In genomic region chr11:124302756-124303155, GRCh38 we compare ENCODE assay signal across 30 cellular contexts. TPM values are rescaled to one million over a fixed set of nuclear protein-coding genes. Genes with fewer than 3 reads are reported as not detected.
"Had no signal": no experiment of that assay in that cellular context is flagged by ENCODE, and none has a peak within 500 bp of the region (broad histone marks: within the 10 kb centered on the region; RNA-seq: fewer than 3 reads in every experiment).

No MANE protein-coding gene starts in this region.

- H3K9me3 ChIP-seq: transverse colon had no signal

- H3K4me3 ChIP-seq: cardiac muscle cell, transverse colon had no signal

- ATAC-seq: activated CD8-positive, alpha-beta memory T cell treated with anti-CD3 and anti-CD28 coated beads, Interleukin-2, amount 10 ng/mL, durations not matched to agents 7 days and 5 days; left cardiac atrium; sciatic nerve; stimulated activated naive B cell treated with anti-CD40 and anti-IgM and Interleukin-4, amounts not matched to agents 10 μg/mL and 1 μg/mL and 100 μg/mL, for 72 hours; T-helper 17 cell had no signal

- H3K27me3 ChIP-seq: cardiac muscle cell, transverse colon had no signal

- DNase-seq: activated CD4-positive, alpha-beta memory T cell treated with anti-CD3 and anti-CD28 coated beads for 36 hours; activated CD4-positive, alpha-beta T cell treated with anti-CD3 and anti-CD28 coated beads for 4 hours; activated CD4-positive, CD25-positive, alpha-beta regulatory T cell; activated CD8-positive, alpha-beta memory T cell treated with anti-CD3 and anti-CD28 coated beads, Interleukin-2, amount 10 ng/mL, durations not matched to agents 7 days and 5 days; activated effector memory CD4-positive, alpha-beta T cell treated with anti-CD3 and anti-CD28 coated beads, Interleukin-2, amount 50 U/mL, for 16 hours; activated naive CD4-positive, alpha-beta T cell treated with anti-CD3 and anti-CD28 coated beads, Interleukin-2, amount 10 ng/mL, durations not matched to agents 7 days and 5 days; activated T-cell treated with anti-CD3 and anti-CD28 coated beads for 4 hours; amygdala; foreskin melanocyte; hippocampal formation; left cardiac atrium; nephron progenitor cell; nucleus accumbens; posterior cingulate gyrus; small intestine; stimulated activated CD4-positive, alpha-beta T cell treated with anti-CD3 and anti-CD28 coated beads, Interleukin-15, amount 100 ng/mL, for 24 hours; stimulated activated CD8-positive, alpha-beta memory T cell treated with anti-CD3 and anti-CD28 coated beads, Interleukin-4, amount 100 ng/mL, for 48 hours; stimulated activated naive B cell treated with anti-CD40 and anti-IgM and Interleukin-4, amounts not matched to agents 10 μg/mL and 1 μg/mL and 100 μg/mL, for 72 hours; T-helper 17 cell; transverse colon had no signal

- H3K27ac ChIP-seq: cardiac muscle cell, epithelial cell of prostate, transverse colon had no signal

- H3K36me3 ChIP-seq: cardiac muscle cell, transverse colon had no signal

- FAIRE-seq: small intestine, urothelium cell line had no signal

RNA-seq across cellular contexts. Expression of gene OR8D1, which starts 11.0 kb away (rescaled TPM):
- total RNA-seq: activated CD4-positive, alpha-beta memory T cell treated with anti-CD3 and anti-CD28 coated beads for 36 hours; activated CD8-positive, alpha-beta memory T cell treated with anti-CD3 and anti-CD28 coated beads, Interleukin-2, amount 10 ng/mL, durations not matched to agents 7 days and 5 days; cardiac muscle cell; cerebellum; left cardiac atrium; liver; myocyte; renal cortical epithelial cell; sciatic nerve; T-helper 17 cell; temporal lobe had no signal
- polyA plus RNA-seq: cardiac muscle cell, liver, small intestine had no signal

RNA-seq across cellular contexts. Expression of gene OR8D2, which starts 17.2 kb away (rescaled TPM):
- total RNA-seq: activated CD4-positive, alpha-beta memory T cell treated with anti-CD3 and anti-CD28 coated beads for 36 hours; activated CD8-positive, alpha-beta memory T cell treated with anti-CD3 and anti-CD28 coated beads, Interleukin-2, amount 10 ng/mL, durations not matched to agents 7 days and 5 days; cardiac muscle cell; cerebellum; left cardiac atrium; liver; mononuclear cell; myocyte; renal cortical epithelial cell; sciatic nerve; T-helper 17 cell; temporal lobe; transverse colon had no signal
- polyA plus RNA-seq: cardiac muscle cell, liver, small intestine had no signal

RNA-seq across cellular contexts. Expression of gene OR8G5, which starts 46.6 kb away (rescaled TPM):
- total RNA-seq: activated CD4-positive, alpha-beta memory T cell treated with anti-CD3 and anti-CD28 coated beads for 36 hours; activated CD8-positive, alpha-beta memory T cell treated with anti-CD3 and anti-CD28 coated beads, Interleukin-2, amount 10 ng/mL, durations not matched to agents 7 days and 5 days; cardiac muscle cell; cerebellum; left cardiac atrium; liver; mononuclear cell; myocyte; renal cortical epithelial cell; sciatic nerve; T-helper 17 cell; temporal lobe had no signal
- polyA plus RNA-seq: cardiac muscle cell, liver, small intestine had no signal
